ENCODE assay signal across 1 cellular context in the genomic region with DNA sequence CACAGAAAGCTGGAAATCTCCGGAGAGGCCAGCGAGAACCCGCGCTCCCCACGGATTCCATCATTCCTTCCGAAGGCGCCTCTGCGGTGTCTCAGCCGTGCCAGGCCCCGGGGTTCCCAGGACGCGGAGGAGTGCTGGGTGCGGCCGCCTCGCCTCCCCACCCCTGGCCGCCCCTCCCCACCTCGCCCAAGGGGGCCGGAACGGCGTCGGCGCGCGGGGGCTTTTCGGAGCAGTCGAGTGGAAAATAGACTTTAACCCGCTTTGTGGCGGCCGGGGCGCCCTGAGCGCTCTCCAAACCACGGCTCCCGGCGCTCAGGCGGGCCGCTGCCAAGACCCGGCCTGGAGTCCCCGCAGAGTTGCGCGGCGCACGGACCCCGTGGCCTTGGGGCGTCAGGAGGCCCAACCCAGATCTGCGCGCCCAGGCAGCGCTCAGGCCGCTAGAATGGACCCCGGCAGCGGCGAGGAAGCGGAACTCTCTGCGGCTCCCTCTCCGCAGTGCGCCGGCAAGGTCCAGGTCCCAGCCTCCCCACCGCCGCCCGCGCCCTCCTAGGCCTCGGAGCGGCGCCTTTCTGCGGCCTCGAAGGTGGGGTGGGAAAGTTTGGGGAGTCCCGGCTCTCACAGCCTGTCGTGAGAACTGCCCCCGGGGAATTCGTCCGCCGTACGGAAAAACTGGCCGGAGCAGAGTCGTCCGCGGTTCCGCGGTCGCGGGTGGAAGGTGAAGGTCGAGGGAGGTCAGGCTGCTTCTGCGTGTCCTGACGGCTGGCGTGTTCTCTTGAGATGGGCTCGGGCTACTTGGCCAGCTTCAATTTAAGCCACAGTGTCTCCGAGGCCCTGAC.
TF ChIP-seq lines count a peak whose summit lies in the region.

No MANE protein-coding gene starts in this region.

TF ChIP-seq in H1, 55 proteins besides CTCF, POLR2A, EP300 and RAD21 (continued from another document):
- TF ChIP-seq YY1 (IDR thresholded peaks at IDR 0.05; ENCODE audit: low read depth, low read length) (no peak; the same call in 1 of the 2 replicates), MAX (IDR thresholded peaks at IDR 0.05) (peak; percentile 76; the same call in 1 of the 2 replicates), HDAC2 (IDR thresholded peaks at IDR 0.05; ENCODE audit: borderline replicate concordance in 1 of 2, low read depth in 2 of 2, low read length in 2 of 2) (peak in 1 of 2 experiments; percentile 68; a peak in 1 of 4 replicates), SAP30 (IDR thresholded peaks at IDR 0.05; ENCODE audit: insufficient read depth, insufficient replicate concordance, low read length) (no peak), GABPA (IDR thresholded peaks at IDR 0.05; ENCODE audit: borderline replicate concordance, insufficient read depth, low read length) (peak; percentile 58; the same call in 1 of the 2 replicates), HDAC6 (IDR thresholded peaks at IDR 0.05; ENCODE audit: low read depth, low read length) (no peak), RNF2 (IDR thresholded peaks at IDR 0.05; ENCODE audit: borderline replicate concordance, low read depth, low read length, missing control alignments, poor library complexity, severe bottlenecking) (peak; percentile 26), ZNF274 (IDR thresholded peaks at IDR 0.05; ENCODE audit: borderline replicate concordance, extremely low read depth, low read length) (no peak), POU5F1 (IDR thresholded peaks at IDR 0.05; ENCODE audit: low read depth, low read length) (no peak), PHF8 (conservative IDR thresholded peaks at IDR 0.05; ENCODE audit: low read depth, low read length) (no peak), EGR1 (IDR thresholded peaks at IDR 0.05; ENCODE audit: borderline replicate concordance, low read depth, low read length) (peak; percentile 70; the same call in 1 of the 2 replicates), TAF7 (optimal IDR thresholded peaks at IDR 0.05; ENCODE audit: borderline replicate concordance, low read depth, low read length) (peak; percentile 10), BACH1 (IDR thresholded peaks at IDR 0.05; ENCODE audit: low read length) (peak; percentile 28; the same call in 1 of the 2 replicates), CTBP2 (IDR thresholded peaks at IDR 0.05; ENCODE audit: borderline replicate concordance, insufficient read depth, insufficient read length, low read length) (peak; percentile 59), JUN (IDR thresholded peaks at IDR 0.05; ENCODE audit: low read depth, low read length) (no peak), RBBP5 (IDR thresholded peaks at IDR 0.05; ENCODE audit: borderline replicate concordance, low read depth, low read length) (0 out of 2 replicates have a peak, but pooled peaks have one; percentile 27), E2F6 (IDR thresholded peaks at IDR 0.05) (peak; percentile 44), KDM1A (IDR thresholded peaks at IDR 0.05; ENCODE audit: borderline replicate concordance, low read length) (0 out of 2 replicates have a peak, but pooled peaks have one; percentile 5), TAF1 (IDR thresholded peaks at IDR 0.05; ENCODE audit: low read depth, low read length) (0 out of 2 replicates have a peak, but pooled peaks have one; percentile 27), FOSL1 (IDR thresholded peaks at IDR 0.05; ENCODE audit: insufficient read depth, low read depth, low read length) (no peak), SIN3A (conservative IDR thresholded peaks at IDR 0.05 in 1 of 2, IDR thresholded peaks at IDR 0.05 in 1 of 2; ENCODE audit: low read depth in 1 of 2, low read length in 2 of 2) (peak; percentile 26 to 41; a peak in 1 of 4 replicates), SUZ12 (IDR thresholded peaks at IDR 0.05; ENCODE audit: low read length) (peak; percentile 81), EZH2 (IDR thresholded peaks at IDR 0.05; ENCODE audit: low read depth, low read length, severe bottlenecking) (peak; percentile 86), SP1 (IDR thresholded peaks at IDR 0.05; ENCODE audit: low read depth, low read length) (peak; percentile 93)
